ENCODE assay signal across 15 cellular contexts in genomic region chr9:132055756-132056155, GRCh38. TPM values are rescaled to one million over a fixed set of nuclear protein-coding genes. Genes with fewer than 3 reads are reported as not detected.
DNase-seq lines count a peak whose midpoint lies in the region; FAIRE-seq and TF ChIP-seq lines count a peak whose summit lies in the region.
"Had no signal": no experiment of that assay in that cellular context is flagged by ENCODE, and none has a peak within 500 bp of the region (broad histone marks: within the 10 kb centered on the region; RNA-seq: fewer than 3 reads in every experiment).

No MANE protein-coding gene starts in this region.

- no peak overlapping the region for H3K9ac ChIP-seq in endothelial cell of umbilical vein (replicated peaks; ENCODE audit: extremely low read depth, insufficient read depth, low read length)
- H3K9ac ChIP-seq: GM23248 had no signal

- H3K4me1 ChIP-seq in endothelial cell of umbilical vein (ENCODE audit: control insufficient read depth, extremely low read depth, insufficient read depth, low read length) (no peaks in the 10 kb centered on the region), A673 (ENCODE audit: insufficient read depth, low read length, poor library complexity, severe bottlenecking) (no peaks in the 10 kb centered on the region)

- TF ChIP-seq CTCF in endothelial cell of umbilical vein (IDR thresholded peaks at IDR 0.05; ENCODE audit: extremely low read depth in 1 of 2, insufficient read depth in 1 of 2, low read depth in 1 of 2, low read length in 2 of 2) (no peak), A673 (conservative IDR thresholded peaks at IDR 0.05; ENCODE audit: low read depth, low read length) (no peak)

- POLR2A ChIA-PET in endothelial cell of umbilical vein (lab: Charles Lee) (no interaction called here), A673 (lab: Charles Lee; ENCODE audit: low non-redundant PET) (no interaction called here)

- no peak for TF ChIP-seq POLR2A in endothelial cell of umbilical vein (IDR thresholded peaks at IDR 0.05; ENCODE audit: low read depth, low read length)

- peaks cover 33% of the 10 kb centered on the region for H3K79me2 ChIP-seq in endothelial cell of umbilical vein (ENCODE audit: control insufficient read depth, insufficient read depth, low read length)

- BruUV-seq in endothelial cell of umbilical vein (replicated peaks; lab: Mats Ljungman, UMichigan) (no TSS peak), A673 (replicated peaks; lab: Mats Ljungman, UMichigan) (no TSS peak)

- no peaks in the 10 kb centered on the region for H3K27me3 ChIP-seq in endothelial cell of umbilical vein (ENCODE audit: control insufficient read depth in 2 of 2, insufficient read depth in 2 of 2, low read length in 2 of 2)
- no peaks in the 10 kb centered on the region for H3K27me3 ChIP-seq in A673 (replicated peaks; ENCODE audit: insufficient read depth, low read depth, low read length, poor library complexity)

- H4K20me1 ChIP-seq in endothelial cell of umbilical vein (replicated peaks; ENCODE audit: control insufficient read depth, extremely low read depth, insufficient read depth, low read length), result peaks cover 2% of the 10 kb centered on the region

- no peak overlapping the region for H3K27ac ChIP-seq in endothelial cell of umbilical vein (ENCODE audit: insufficient read depth, low read depth, low read length)
- no peak overlapping the region for H3K27ac ChIP-seq in A673 (ENCODE audit: low read depth, low read length, poor library complexity, severe bottlenecking)
- H3K27ac ChIP-seq: GM23248 had no signal

- FAIRE-seq in endothelial cell of umbilical vein (lab: Jason Lieb, UNC), result peak; percentile 63
- FAIRE-seq: GM12891 had no signal

- H3K9me3 ChIP-seq in endothelial cell of umbilical vein (replicated peaks; ENCODE audit: control insufficient read depth, insufficient read depth, low read length) (no peaks in the 10 kb centered on the region), A673 (ENCODE audit: low read depth, low read length, poor library complexity, severe bottlenecking) (no peaks in the 10 kb centered on the region)

- intact Hi-C loops in endothelial cell of umbilical vein (cut with micrococcal nuclease), result no loop called here
- intact Hi-C loops in A673 (cut with micrococcal nuclease; ENCODE audit: unreplicated experiment), result no loop called here

- no peak overlapping the region for H2AFZ ChIP-seq in endothelial cell of umbilical vein (ENCODE audit: low read depth, low read length)
- H2AFZ ChIP-seq: GM23248 had no signal

- DNase-seq in NCI-H1436 (lab: John Stamatoyannopoulos, UW), result peak; percentile 21
- no peak for DNase-seq in NCI-H1436 treated with DMSO at 0.1 percent for 48 hours (lab: John Stamatoyannopoulos, UW)
- peak; percentile 56 for DNase-seq in DMS79 (lab: John Stamatoyannopoulos, UW)
- peak; percentile 91 for DNase-seq in NCI-H524 treated with DMSO at 0.1 percent for 48 hours (lab: John Stamatoyannopoulos, UW)
- DNase-seq in endothelial cell of umbilical vein (ENCODE audit: low read depth, low spot score), result no peak
- DNase-seq in cerebellum (ENCODE audit: low spot score), result no peak
- DNase-seq in A673 (ENCODE audit: low spot score), result no peak
- no peak for DNase-seq in globus pallidus (ENCODE audit: low spot score)
- DNase-seq: C1 segment of cervical spinal cord; Calu3; CD4-positive, alpha-beta T cell; DMS53; GM23248; H7 had no signal

- CTCF ChIA-PET in endothelial cell of umbilical vein (lab: Charles Lee) (no interaction called here), A673 (lab: Charles Lee) (no interaction called here)

- H3K36me3 ChIP-seq in endothelial cell of umbilical vein (ENCODE audit: control insufficient read depth in 2 of 2, extremely low read depth in 1 of 2, insufficient read depth in 2 of 2, low read length in 2 of 2) (no peaks in the 10 kb centered on the region), A673 (ENCODE audit: insufficient read depth, low read length, poor library complexity, severe bottlenecking) (no peaks in the 10 kb centered on the region)

- H3K4me3 ChIP-seq in endothelial cell of umbilical vein (replicated peaks in 1 of 3; ENCODE audit: insufficient read depth in 1 of 3, low read depth in 1 of 3, low read length in 3 of 3) (no peak overlapping the region), A673 (ENCODE audit: low read depth, low read length, poor library complexity, severe bottlenecking) (no peak overlapping the region)
- H3K4me3 ChIP-seq: GM23248 had no signal

- no peak overlapping the region for H3K4me2 ChIP-seq in endothelial cell of umbilical vein (ENCODE audit: insufficient read depth, low read length)

- dilution Hi-C loops in endothelial cell of umbilical vein (cut with MboI; ENCODE audit: extremely low pct_ligation_motif_present, low sequenced_read_pairs), result no loop called here

- no peaks in the 10 kb centered on the region for H3K9me1 ChIP-seq in endothelial cell of umbilical vein (replicated peaks; ENCODE audit: control insufficient read depth, extremely low read depth, insufficient read depth, low read length)

TF ChIP-seq in endothelial cell of umbilical vein, 7 proteins besides CTCF, POLR2A, EP300 and RAD21:
- TF ChIP-seq MYC (IDR thresholded peaks at IDR 0.05; ENCODE audit: low read depth, low read length) (no peak), FOS (IDR thresholded peaks at IDR 0.05; ENCODE audit: borderline replicate concordance, insufficient read depth, low read length) (no peak), JUN (IDR thresholded peaks at IDR 0.05; ENCODE audit: borderline replicate concordance, insufficient read depth, insufficient read length, low read depth) (no peak), GATA2 (IDR thresholded peaks at IDR 0.05; ENCODE audit: insufficient read depth, insufficient read length, low read depth, low read length) (no peak), MAX (IDR thresholded peaks at IDR 0.05; ENCODE audit: insufficient read depth, insufficient read length) (no peak), EZH2 (IDR thresholded peaks at IDR 0.05; ENCODE audit: borderline replicate concordance, low read depth, low read length, severe bottlenecking) (no peak), POLR2AphosphoS5 (IDR thresholded peaks at IDR 0.05; ENCODE audit: insufficient read depth, low read depth, low read length) (no peak)

RNA-seq across cellular contexts. Expression of gene MED27, which starts 23.9 kb away (rescaled TPM):
- total RNA-seq in endothelial cell of umbilical vein (27.2 and 27.9 TPM in 2 replicates), cerebellum (14.7 TPM), A673 (2021) (45.4 and 45.8 TPM in 2 replicates)
- polyA plus RNA-seq in endothelial cell of umbilical vein, result 47.8 and 49.1 TPM in 2 replicates
- 40.4 and 42.7 TPM in 2 replicates for polyA plus RNA-seq in endothelial cell of umbilical vein (2011; cell fraction: cytosol; rRNA removed)
- 25.0 and 27.3 TPM in 2 replicates for polyA plus RNA-seq in endothelial cell of umbilical vein (2011; cell fraction: nucleus; rRNA removed)
- 36.2 and 41.0 TPM in 2 replicates for polyA plus RNA-seq in endothelial cell of umbilical vein (2012)
- 34.0 and 34.5 TPM in 2 replicates for polyA minus RNA-seq in endothelial cell of umbilical vein
- 29.6 TPM for polyA minus RNA-seq in endothelial cell of umbilical vein (2011; cell fraction: cytosol; rRNA and poly(A)+ RNA removed)
- 20.0 and 28.4 TPM in 2 replicates for polyA minus RNA-seq in endothelial cell of umbilical vein (2011; cell fraction: nucleus; rRNA and poly(A)+ RNA removed)

Comparison
In these comparisons a context has a peak if more than half of its experiments do, and no peak if none do; other contexts are left out.
1. DNase-seq: peak in NCI-H1436 (single experiment), DMS79 (single experiment) and NCI-H524 treated with DMSO at 0.1 percent for 48 hours (single experiment); none in NCI-H1436 treated with DMSO at 0.1 percent for 48 hours (single experiment), endothelial cell of umbilical vein (single experiment), cerebellum (single experiment), A673 (single experiment) and globus pallidus (single experiment).